8 cellular contexts compared by ENCODE assay signal in the genomic region with DNA sequence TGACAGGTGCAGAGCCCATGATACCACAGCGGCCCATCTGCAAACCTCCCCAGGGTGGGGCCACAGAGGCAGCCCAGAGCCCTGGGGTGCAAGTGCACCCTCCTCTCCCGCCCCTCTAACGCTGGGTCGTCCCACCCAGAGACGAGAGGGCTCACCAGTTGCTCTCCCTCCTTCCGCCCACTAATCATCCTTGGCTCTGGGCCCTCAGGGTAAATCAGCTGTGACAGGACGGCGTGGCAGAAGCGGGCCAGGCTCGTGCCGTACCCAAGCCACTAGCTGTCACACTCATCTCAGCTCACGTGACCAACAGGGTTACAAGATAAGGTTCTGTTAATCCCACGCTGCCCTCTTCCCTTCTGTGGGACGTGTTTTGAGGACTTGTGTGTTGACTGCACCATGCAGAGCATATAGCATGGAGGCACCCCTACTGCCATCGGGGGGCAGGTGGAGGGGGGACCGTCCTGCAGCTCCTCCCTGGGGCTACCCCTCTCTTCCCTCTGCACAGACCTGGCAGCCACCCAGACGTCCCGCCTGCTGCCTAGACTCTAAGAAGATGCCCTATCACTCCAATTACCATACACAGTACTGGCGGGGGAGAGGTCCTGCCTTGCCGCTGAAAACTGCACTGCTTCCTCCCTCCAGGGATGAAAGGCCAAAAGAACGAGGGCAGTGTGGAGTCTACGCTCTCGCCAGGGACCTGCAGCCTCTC. TPM values are rescaled to one million over a fixed set of nuclear protein-coding genes. Genes with fewer than 3 reads are reported as not detected.
DNase-seq lines count a peak whose midpoint lies in the region; ATAC-seq lines count a peak whose summit lies in the region.

No MANE protein-coding gene starts in this region.

- peak overlapping the region; percentile 69 for H3K4me3 ChIP-seq in iPS-18c (ENCODE audit: insufficient read depth, low read depth, low read length)

- H3K9me3 ChIP-seq in iPS-18c (ENCODE audit: control insufficient read depth, insufficient read depth, low read length) = no peaks in the 10 kb centered on the region

- H3K27ac ChIP-seq in angular gyrus (ENCODE audit: low read depth, low read length) = peak overlapping the region; percentile 13

- no peaks in the 10 kb centered on the region for H3K27me3 Mint-ChIP-seq in IgD-negative memory B cell

- H3K4me3 Mint-ChIP-seq in IgD-negative memory B cell = peak overlapping the region; percentile 88 to 95 (median 94)

- DNase-seq in Ammon's horn (ENCODE audit: low spot score) (peak; percentile 69), T follicular helper cell (ENCODE audit: low read depth) (peak; percentile 23)
- DNase-seq in stimulated activated CD4-positive, alpha-beta T cell treated with anti-CD3 and anti-CD28 coated beads, Interleukin-15, amount 100 ng/mL, for 24 hours = peak; percentile 69

- peaks cover 29 to 36% (median 31%) of the 10 kb centered on the region in 3 donors for H3K4me1 Mint-ChIP-seq in IgD-negative memory B cell

- peak overlapping the region; percentile 98 to 99 (median 98) for H3K27ac Mint-ChIP-seq in IgD-negative memory B cell

- ATAC-seq in GM19023 (IDR thresholded peaks at IDR 0.05; ENCODE audit: unreplicated experiment) (peak; percentile 25), HG03571 (IDR thresholded peaks at IDR 0.05; ENCODE audit: unreplicated experiment) (no peak)

- H3K9me3 Mint-ChIP-seq in IgD-negative memory B cell = no peaks in the 10 kb centered on the region

- no peaks in the 10 kb centered on the region for H3K36me3 Mint-ChIP-seq in IgD-negative memory B cell

RNA-seq across cellular contexts. Expression of gene TNK2, which starts 0.5 kb away (rescaled TPM):
- polyA plus RNA-seq in IgD-negative memory B cell = 6.1 TPM
